In genomic region chr3:190038050-190038631, GRCh38 we compare ENCODE assay signal across 9 cellular contexts.
DNase-seq lines count a peak whose midpoint lies in the region; ATAC-seq and TF ChIP-seq lines count a peak whose summit lies in the region.
"Had no signal": no experiment of that assay in that cellular context is flagged by ENCODE, and none has a peak within 500 bp of the region (broad histone marks: within the 10 kb centered on the region; RNA-seq: fewer than 3 reads in every experiment).

No MANE protein-coding gene starts in this region.

- peaks cover 5% of the 10 kb centered on the region for H3K36me3 Mint-ChIP-seq in endodermal cell (ENCODE audit: low read depth)
- no peaks in the 10 kb centered on the region for H3K36me3 Mint-ChIP-seq in activated naive CD4-positive, alpha-beta T cell treated with anti-CD3 and anti-CD28 coated beads, Interleukin-2, amount 10 ng/mL, durations not matched to agents 7 days and 5 days
- H3K36me3 Mint-ChIP-seq: natural killer cell had no signal

- H3K27ac Mint-ChIP-seq in endodermal cell = peak overlapping the region; percentile 73
- H3K27ac Mint-ChIP-seq in activated naive CD4-positive, alpha-beta T cell treated with anti-CD3 and anti-CD28 coated beads, Interleukin-2, amount 10 ng/mL, durations not matched to agents 7 days and 5 days = no peak overlapping the region
- H3K27ac Mint-ChIP-seq: natural killer cell had no signal

- no peaks in the 10 kb centered on the region for H3K27me3 Mint-ChIP-seq in endodermal cell (ENCODE audit: insufficient read depth)
- no peaks in the 10 kb centered on the region for H3K27me3 Mint-ChIP-seq in activated naive CD4-positive, alpha-beta T cell treated with anti-CD3 and anti-CD28 coated beads, Interleukin-2, amount 10 ng/mL, durations not matched to agents 7 days and 5 days

- CTCF ChIA-PET in activated naive CD4-positive, alpha-beta T cell treated with anti-CD3 and anti-CD28 coated beads, Interleukin-2, amount 10 ng/mL, durations not matched to agents 7 days and 5 days (lab: Charles Lee) = no interaction called here

- no peak overlapping the region for H3K9ac ChIP-seq in endodermal cell (ENCODE audit: extremely low read depth, low read length, poor library complexity, severe bottlenecking)

- no peaks in the 10 kb centered on the region for H3K9me3 Mint-ChIP-seq in endodermal cell
- no peaks in the 10 kb centered on the region for H3K9me3 Mint-ChIP-seq in activated naive CD4-positive, alpha-beta T cell treated with anti-CD3 and anti-CD28 coated beads, Interleukin-2, amount 10 ng/mL, durations not matched to agents 7 days and 5 days

- H3K9me3 ChIP-seq in endodermal cell (ENCODE audit: control insufficient read depth, low read length) = no peaks in the 10 kb centered on the region
- no peaks in the 10 kb centered on the region for H3K9me3 ChIP-seq in mesodermal cell (ENCODE audit: control insufficient read depth, low read length)

- no peak for ATAC-seq in GM19395 (IDR thresholded peaks at IDR 0.05; ENCODE audit: unreplicated experiment)
- ATAC-seq: natural killer cell had no signal

- H3K4me3 ChIP-seq in endodermal cell (ENCODE audit: low read length) = no peak overlapping the region
- H3K4me3 ChIP-seq in mesodermal cell (ENCODE audit: extremely low read depth, insufficient read depth, low read length, poor library complexity, severe bottlenecking) = no peak overlapping the region

- 74 to 100% methylated on average over 2 to 4 of the region's 4 CpGs for WGBS in endodermal cell (ENCODE audit: insufficient coverage in 1 of 2, insufficient read length in 1 of 2), 2 experiments
- 46 to 53% methylated on average over 3 of the region's 4 CpGs for WGBS in mesodermal cell (ENCODE audit: insufficient coverage in 2 of 2), 2 experiments

- no peak overlapping the region for H3K4me3 Mint-ChIP-seq in endodermal cell
- no peak overlapping the region for H3K4me3 Mint-ChIP-seq in activated naive CD4-positive, alpha-beta T cell treated with anti-CD3 and anti-CD28 coated beads, Interleukin-2, amount 10 ng/mL, durations not matched to agents 7 days and 5 days
- H3K4me3 Mint-ChIP-seq: natural killer cell had no signal

- no peak for TF ChIP-seq CTCF in endodermal cell (conservative IDR thresholded peaks at IDR 0.05)

- H3K4me1 ChIP-seq in endodermal cell (ENCODE audit: control insufficient read depth, insufficient read depth, low read length) (peaks cover 14% of the 10 kb centered on the region), mesodermal cell (ENCODE audit: control insufficient read depth, insufficient read depth, low read length, poor library complexity, severe bottlenecking) (peaks cover 35% of the 10 kb centered on the region)

- H3K27me3 ChIP-seq in endodermal cell (ENCODE audit: control insufficient read depth, insufficient read depth, low read length, poor library complexity, severe bottlenecking) = no peaks in the 10 kb centered on the region

- DNase-seq in Daoy (ENCODE audit: low read depth) (peak; percentile 61), NCI-H226 (peak; percentile 79), endodermal cell (peak; percentile 55), SHP77 (lab: John Stamatoyannopoulos, UW) (no peak), CD1c-positive myeloid dendritic cell (ENCODE audit: extremely low spot score) (no peak)
- DNase-seq in activated naive CD4-positive, alpha-beta T cell treated with anti-CD3 and anti-CD28 coated beads, Interleukin-2, amount 10 ng/mL, durations not matched to agents 7 days and 5 days = no peak
- DNase-seq: natural killer cell had no signal

- no peak overlapping the region for H3K27ac ChIP-seq in endodermal cell (ENCODE audit: low read depth, low read length)
- peak overlapping the region; percentile 50 for H3K27ac ChIP-seq in mesodermal cell (ENCODE audit: low read depth, low read length, severe bottlenecking)

- peaks cover 55% of the 10 kb centered on the region for H3K4me1 Mint-ChIP-seq in endodermal cell
- no peaks in the 10 kb centered on the region for H3K4me1 Mint-ChIP-seq in activated naive CD4-positive, alpha-beta T cell treated with anti-CD3 and anti-CD28 coated beads, Interleukin-2, amount 10 ng/mL, durations not matched to agents 7 days and 5 days
- H3K4me1 Mint-ChIP-seq: natural killer cell had no signal

- peaks cover 39% of the 10 kb centered on the region for H3K36me3 ChIP-seq in endodermal cell (ENCODE audit: control insufficient read depth, insufficient read depth, low read length)
- no peaks in the 10 kb centered on the region for H3K36me3 ChIP-seq in mesodermal cell (ENCODE audit: control insufficient read depth, insufficient read depth, low read length)

Comparison
In these comparisons a context has a peak if more than half of its experiments do, and no peak if none do; other contexts are left out.
1. DNase-seq: peak in Daoy (single experiment), NCI-H226 (single experiment) and endodermal cell (single experiment); none in activated naive CD4-positive, alpha-beta T cell treated with anti-CD3 and anti-CD28 coated beads, Interleukin-2, amount 10 ng/mL, durations not matched to agents 7 days and 5 days (single experiment), SHP77 (0 of 2) and CD1c-positive myeloid dendritic cell (single experiment).